In the genomic region with DNA sequence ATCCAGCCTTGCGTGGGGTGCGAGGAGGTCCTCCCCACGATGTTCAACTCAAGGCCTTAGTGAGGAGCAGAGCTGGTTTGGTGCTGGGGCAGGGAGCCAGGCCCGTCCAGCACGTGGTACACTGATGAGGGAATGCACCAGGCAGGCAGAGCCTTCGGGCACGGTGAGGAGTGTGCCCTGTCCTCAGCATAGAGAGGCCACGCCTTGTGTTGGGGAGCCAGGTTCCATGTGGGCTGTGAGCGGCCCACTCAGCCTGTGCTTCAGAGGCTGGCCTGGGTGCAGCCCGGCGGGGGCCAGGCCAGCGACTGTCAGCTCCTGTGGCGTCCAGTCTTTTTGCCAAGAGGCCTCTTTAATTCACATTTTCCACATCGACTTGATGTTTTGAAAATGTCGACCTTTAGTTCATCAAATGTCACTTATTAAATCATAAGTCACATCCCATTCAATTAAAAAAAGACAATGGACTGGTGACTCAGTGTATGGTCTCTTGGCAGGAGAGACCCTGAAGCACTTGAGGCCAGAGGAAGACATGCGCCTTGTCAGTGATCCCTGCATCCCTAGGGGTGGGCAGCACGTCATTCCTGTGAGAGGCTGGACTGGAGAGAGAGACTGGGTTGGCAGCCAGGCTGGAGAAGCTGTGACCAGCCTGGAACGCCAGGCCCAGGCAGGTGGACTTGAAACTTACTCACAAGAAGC, we compare ENCODE assay signal across 10 cellular contexts. TPM values are rescaled to one million over a fixed set of nuclear protein-coding genes. Genes with fewer than 3 reads are reported as not detected.
A peak's percentile ranks its signal among the peaks of the same experiment; 100 is the strongest.
DNase-seq lines count a peak whose midpoint lies in the region; ATAC-seq and TF ChIP-seq lines count a peak whose summit lies in the region.
"Had no signal": no experiment of that assay in that cellular context is flagged by ENCODE, and none has a peak within 500 bp of the region (broad histone marks: within the 10 kb centered on the region; RNA-seq: fewer than 3 reads in every experiment).

No MANE protein-coding gene starts in this region.

- peaks cover 60% of the 10 kb centered on the region for H3K36me3 Mint-ChIP-seq in MCF 10A (ENCODE audit: insufficient read depth, unreplicated experiment)

- no peaks in the 10 kb centered on the region for H3K27me3 Mint-ChIP-seq in MCF 10A (ENCODE audit: insufficient read depth, unreplicated experiment)
- H3K27me3 Mint-ChIP-seq: stimulated activated naive CD8-positive, alpha-beta T cell treated with anti-CD3 and anti-CD28 coated beads, Interleukin-15, amount 100 ng/mL, for 72 hours had no signal

- no peaks in the 10 kb centered on the region for H3K27me3 ChIP-seq in mammary epithelial cell (ENCODE audit: insufficient read depth, low read length)
- no peaks in the 10 kb centered on the region for H3K27me3 ChIP-seq in neutrophil
- H3K27me3 ChIP-seq: hepatocyte had no signal

- intact Hi-C loops in MCF 10A (cut with micrococcal nuclease) = no loop called here
- intact Hi-C loops in mammary epithelial cell (cut with micrococcal nuclease) = no loop called here
- intact Hi-C loops in Right ventricle myocardium inferior (cut with DNase I) = no loop called here

- no peaks in the 10 kb centered on the region for H4K20me1 ChIP-seq in mammary epithelial cell (ENCODE audit: insufficient read depth, low read length)

- BruUV-seq in MCF 10A (replicated peaks; lab: Mats Ljungman, UMichigan) = no TSS peak
- no TSS peak for BruUV-seq in mammary epithelial cell (replicated peaks; lab: Mats Ljungman, UMichigan)

- H3K4me3 Mint-ChIP-seq in MCF 10A (ENCODE audit: unreplicated experiment) = no peak overlapping the region

- no peak overlapping the region for H2AFZ ChIP-seq in mammary epithelial cell (ENCODE audit: low read depth, low read length)
- H2AFZ ChIP-seq: hepatocyte had no signal

- H3K9me3 ChIP-seq in mammary epithelial cell (replicated peaks; ENCODE audit: insufficient read depth, low read length) (no peaks in the 10 kb centered on the region), neutrophil (no peaks in the 10 kb centered on the region)

- H3K27ac Mint-ChIP-seq in MCF 10A (ENCODE audit: low read depth, unreplicated experiment) = peak overlapping the region; percentile 90

- peak; percentile 37 for ATAC-seq in Right ventricle myocardium inferior
- ATAC-seq: stimulated activated naive CD8-positive, alpha-beta T cell treated with anti-CD3 and anti-CD28 coated beads, Interleukin-15, amount 100 ng/mL, for 72 hours had no signal

- DNase-seq in MCF 10A (ENCODE audit: unreplicated experiment) (no peak), mammary epithelial cell (no peak), Right ventricle myocardium inferior (ENCODE audit: missing footprints) (no peak), NCI-H2029 treated with DMSO at 0.1 percent for 48 hours (lab: John Stamatoyannopoulos, UW) (no peak), NCI-H146 treated with DMSO at 0.1 percent for 48 hours (lab: John Stamatoyannopoulos, UW; ENCODE audit: unreplicated experiment) (no peak)
- no peak for DNase-seq in activated T-cell treated with anti-CD3 and anti-CD28 coated beads, Interleukin-2, amount 50 U/mL, for 48 hours
- DNase-seq in activated effector memory CD4-positive, alpha-beta T cell treated with anti-CD3 and anti-CD28 coated beads, Interleukin-2, amount 50 U/mL, for 16 hours = no peak
- DNase-seq: stimulated activated naive CD8-positive, alpha-beta T cell treated with anti-CD3 and anti-CD28 coated beads, Interleukin-15, amount 100 ng/mL, for 72 hours had no signal

- dilution Hi-C loops in mammary epithelial cell (cut with HindIII; ENCODE audit: low sequenced_read_pairs) = loop anchor here (5.0 kb wide), 1 partner anchor 42 kb away; no protein-coding TSS in a partner anchor

- CTCF ChIA-PET in MCF 10A (lab: Yijun Ruan, JAX) (interaction anchor here (0.6 to 1.7 kb wide), 4 partner anchors 43 to 142 kb away, joined by 3 to 5 read pairs (median 4); a partner anchor contains a TSS), mammary epithelial cell (lab: Charles Lee; ENCODE audit: low non-redundant PET) (no interaction called here)

- H3K4me2 ChIP-seq in mammary epithelial cell (ENCODE audit: insufficient read depth, low read depth, low read length) = no peak overlapping the region
- H3K4me2 ChIP-seq: hepatocyte had no signal

- H3K9me3 Mint-ChIP-seq in MCF 10A (ENCODE audit: unreplicated experiment) = no peaks in the 10 kb centered on the region
- H3K9me3 Mint-ChIP-seq: stimulated activated naive CD8-positive, alpha-beta T cell treated with anti-CD3 and anti-CD28 coated beads, Interleukin-15, amount 100 ng/mL, for 72 hours had no signal

- H3K27ac ChIP-seq in mammary epithelial cell (ENCODE audit: insufficient read depth, low read depth, low read length) (no peak overlapping the region), neutrophil (peak overlapping the region; percentile 25)

- peaks cover 76% of the 10 kb centered on the region for H3K4me1 Mint-ChIP-seq in MCF 10A (ENCODE audit: insufficient read depth, unreplicated experiment)

- no peak overlapping the region for H3K9ac ChIP-seq in mammary epithelial cell (ENCODE audit: insufficient read depth, low read length)

- H3K36me3 ChIP-seq in mammary epithelial cell (ENCODE audit: insufficient read depth, low read length) = no peaks in the 10 kb centered on the region
- no peaks in the 10 kb centered on the region for H3K36me3 ChIP-seq in neutrophil

- in situ Hi-C loops in mammary epithelial cell (cut with MboI; ENCODE audit: low sequenced_read_pairs in 2 of 2) = no loop called here

- peaks cover 62% of the 10 kb centered on the region for H3K79me2 ChIP-seq in mammary epithelial cell (ENCODE audit: insufficient read depth, low read length)

- WGBS in mammary epithelial cell (ENCODE audit: low coverage, missing lambda C conversion rate) = 55% methylated on average over 15 of the region's 18 CpGs

- TF ChIP-seq CTCF in MCF 10A (IDR thresholded peaks at IDR 0.05; ENCODE audit: unreplicated experiment) (no peak), mammary epithelial cell (conservative IDR thresholded peaks at IDR 0.05 in 1 of 2, IDR thresholded peaks at IDR 0.05 in 1 of 2; ENCODE audit: extremely low read depth in 1 of 2, insufficient read depth in 1 of 2, low read depth in 1 of 2, low read length in 2 of 2) (no peak), neutrophil (IDR thresholded peaks at IDR 0.05) (no peak)

- H3K4me1 ChIP-seq in mammary epithelial cell (ENCODE audit: insufficient read depth, low read length) = peaks cover 38% of the 10 kb centered on the region
- peaks cover 13 to 14% of the 10 kb centered on the region in 2 experiments for H3K4me1 ChIP-seq in neutrophil (ENCODE audit: control insufficient read depth in 1 of 2, insufficient read depth in 1 of 2, low read depth in 1 of 2, low read length in 1 of 2)

- H3K4me3 ChIP-seq in mammary epithelial cell (replicated peaks in 1 of 3; ENCODE audit: insufficient read depth in 1 of 3, low read depth in 2 of 3, low read length in 3 of 3) (no peak overlapping the region), neutrophil (ENCODE audit: low read depth in 1 of 2, low read length in 1 of 2) (no peak overlapping the region)
- H3K4me3 ChIP-seq: hepatocyte had no signal

- POLR2A ChIA-PET in MCF 10A (lab: Yijun Ruan, JAX) = interaction anchor here (0.9 to 19.9 kb wide), 4 partner anchors 9 to 84 kb away, joined by 3 to 431 read pairs (median 28); a partner anchor contains a TSS

RNA-seq across cellular contexts. Expression of a gene that starts 21.7 kb away (rescaled TPM):
- total RNA-seq in MCF 10A (2022) (257 and 292 TPM in 2 replicates), mammary epithelial cell (10 to 100 TPM; 58.8 to 98.6 TPM), Right ventricle myocardium inferior (74.8 TPM)
- polyA plus RNA-seq in mammary epithelial cell = 111 TPM
- 158 TPM for polyA minus RNA-seq in mammary epithelial cell
